ENCODE assay signal across 14 cellular contexts in genomic region chrX:139892512-139892911, GRCh38. TPM values are rescaled to one million over a fixed set of nuclear protein-coding genes. Genes with fewer than 3 reads are reported as not detected.
A peak's percentile ranks its signal among the peaks of the same experiment; 100 is the strongest.
DNase-seq lines count a peak whose midpoint lies in the region; ATAC-seq and TF ChIP-seq lines count a peak whose summit lies in the region.
"Had no signal": no experiment of that assay in that cellular context is flagged by ENCODE, and none has a peak within 500 bp of the region (broad histone marks: within the 10 kb centered on the region; RNA-seq: fewer than 3 reads in every experiment).

No MANE protein-coding gene starts in this region.

- H3K56ac ChIP-seq in mesendoderm (ENCODE audit: low read length), result no peak overlapping the region

- intact Hi-C loops in body of pancreas (cut with DNase I), result no loop called here

- H3K36me3 ChIP-seq in body of pancreas (replicated peaks in 1 of 2; ENCODE audit: insufficient read depth in 1 of 2, low read depth in 2 of 2) (no peaks in the 10 kb centered on the region), mesendoderm (ENCODE audit: control insufficient read depth, insufficient read depth, low read length) (no peaks in the 10 kb centered on the region)

- H3K18ac ChIP-seq in mesendoderm (ENCODE audit: low read length), result no peak overlapping the region

- H4K8ac ChIP-seq in mesendoderm (ENCODE audit: low read depth, low read length), result no peak overlapping the region

- no peak overlapping the region for H4K5ac ChIP-seq in mesendoderm (ENCODE audit: low read length)

- H3K79me2 ChIP-seq in mesendoderm (ENCODE audit: control insufficient read depth, insufficient read depth, low read length), result peaks cover 17% of the 10 kb centered on the region

- H2BK5ac ChIP-seq in mesendoderm (ENCODE audit: low read length), result no peak overlapping the region

- H3K4me1 ChIP-seq in body of pancreas, result no peaks in the 10 kb centered on the region
- no peaks in the 10 kb centered on the region for H3K4me1 ChIP-seq in mesendoderm (ENCODE audit: control insufficient read depth, low read depth, low read length)

- TF ChIP-seq CTCF in GM10266 (IDR thresholded peaks at IDR 0.05; ENCODE audit: control insufficient read depth, insufficient read depth, low read depth, missing control alignments) (no peak), body of pancreas (IDR thresholded peaks at IDR 0.05) (no peak)

- no peaks in the 10 kb centered on the region for H3K27me3 ChIP-seq in body of pancreas
- no peaks in the 10 kb centered on the region for H3K27me3 ChIP-seq in mesendoderm (ENCODE audit: insufficient read depth, low read length, poor library complexity)

- no peak overlapping the region for H2BK15ac ChIP-seq in mesendoderm (replicated peaks; ENCODE audit: low read depth)

- H2BK120ac ChIP-seq in mesendoderm (ENCODE audit: low read depth, low read length), result no peak overlapping the region

- H3K79me1 ChIP-seq in mesendoderm (ENCODE audit: low read length), result no peaks in the 10 kb centered on the region

- no peak overlapping the region for H3K23ac ChIP-seq in mesendoderm (ENCODE audit: low read length)

- DNase-seq in GM10266 (ENCODE audit: extremely low spot score) (peak; percentile 2), body of pancreas (no peak), mesendoderm (no peak), NCI-H2196 treated with DMSO at 0.1 percent for 48 hours (lab: John Stamatoyannopoulos, UW; ENCODE audit: unreplicated experiment) (no peak), SIG-M5 (lab: John Stamatoyannopoulos, UW) (no peak)
- DNase-seq: activated T-cell treated with anti-CD3 and anti-CD28 coated beads, Interleukin-2, amount 50 U/mL, for 1 hour; DND-41; effector CD8-positive, alpha-beta T cell; NCI-H226; nephron progenitor cell had no signal

- H2AK5ac ChIP-seq in mesendoderm (ENCODE audit: low read length), result no peak overlapping the region

- H3K4me2 ChIP-seq in mesendoderm (ENCODE audit: low read length), result no peak overlapping the region

- H3K9ac ChIP-seq in mesendoderm (ENCODE audit: low read length), result no peak overlapping the region

- H3K9me3 ChIP-seq in body of pancreas, result no peaks in the 10 kb centered on the region

- WGBS in body of pancreas, 2 donors, result 38 to 86% methylated on average over 1 to 2 of the region's 2 CpGs
- WGBS in mesendoderm (ENCODE audit: extremely low coverage, insufficient coverage, low lambda C conversion rate), result no CpG with 5 or more reads among the region's 2 CpGs

- H3K4me3 ChIP-seq in body of pancreas, result no peak overlapping the region
- H3K4me3 ChIP-seq in mesendoderm (ENCODE audit: low read length), result no peak overlapping the region
- H3K4me3 ChIP-seq: skin epidermis had no signal

- no peak overlapping the region for H3K27ac ChIP-seq in body of pancreas
- no peak overlapping the region for H3K27ac ChIP-seq in mesendoderm (ENCODE audit: low read depth, low read length)
- H3K27ac ChIP-seq: skin epidermis had no signal

- H3K4ac ChIP-seq in mesendoderm (ENCODE audit: low read depth, low read length), result no peak overlapping the region

- ATAC-seq in GM19351 (IDR thresholded peaks at IDR 0.05; ENCODE audit: unreplicated experiment), result peak; percentile 81
- peak; percentile 65 for ATAC-seq in HG02798 (IDR thresholded peaks at IDR 0.05; ENCODE audit: poor library complexity, unreplicated experiment)
- peak; percentile 67 for ATAC-seq in HG03558 (IDR thresholded peaks at IDR 0.05; ENCODE audit: extremely low read depth, unreplicated experiment)
- ATAC-seq in body of pancreas, result no peak

- TF ChIP-seq POLR2A in body of pancreas (IDR thresholded peaks at IDR 0.05), result no peak

RNA-seq across cellular contexts. Expression of gene ATP11C, which starts 40.3 kb away (rescaled TPM):
- 10 to 100 TPM; 10.5 to 14.5 TPM for total RNA-seq in body of pancreas
- 35.7 TPM for polyA plus RNA-seq in mesendoderm (2013, experiment 1 of 2)
- polyA plus RNA-seq in mesendoderm (2013, experiment 2 of 2), result 36.6 TPM
